In the genomic region with DNA sequence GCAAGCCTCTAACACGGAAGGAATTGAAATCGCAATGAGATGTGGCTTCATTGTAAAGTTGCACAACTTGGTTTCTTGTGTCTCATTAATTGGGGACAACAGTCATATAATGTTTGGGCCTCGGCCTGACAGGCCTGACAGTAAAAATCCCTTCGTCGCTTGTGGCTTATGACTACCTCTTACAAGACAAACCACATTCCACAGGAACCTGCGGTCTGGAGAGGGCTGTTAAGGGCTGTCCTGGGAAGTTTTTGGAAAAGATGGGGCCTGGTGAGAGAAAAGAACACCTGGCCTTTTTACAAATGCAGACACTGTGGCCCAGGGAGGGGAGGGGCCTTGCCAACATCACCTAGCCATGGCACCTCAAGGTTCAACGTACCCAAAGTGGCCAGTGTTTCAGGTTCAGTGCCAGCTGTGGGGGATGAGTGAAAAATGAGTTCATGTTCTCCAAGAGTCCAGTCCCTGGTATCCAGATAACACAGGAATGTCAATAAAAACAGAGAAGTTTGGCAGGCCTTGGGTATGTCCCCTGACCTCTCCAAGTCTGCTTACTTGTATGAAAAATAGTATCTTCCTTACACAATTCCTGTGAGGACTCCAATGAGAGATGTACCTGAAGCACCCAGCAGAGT, we compare ENCODE assay signal across 10 cellular contexts. TPM values are rescaled to one million over a fixed set of nuclear protein-coding genes. Genes with fewer than 3 reads are reported as not detected.
A peak's percentile ranks its signal among the peaks of the same experiment; 100 is the strongest.
DNase-seq lines count a peak whose midpoint lies in the region; ATAC-seq and TF ChIP-seq lines count a peak whose summit lies in the region.
"Had no signal": no experiment of that assay in that cellular context is flagged by ENCODE, and none has a peak within 500 bp of the region (broad histone marks: within the 10 kb centered on the region; RNA-seq: fewer than 3 reads in every experiment).

No MANE protein-coding gene starts in this region.

- peak overlapping the region; percentile 9; the same call in 1 of the 2 replicates for H3K4me3 ChIP-seq in GM23338

- peak overlapping the region; percentile 64 for H3K4me2 ChIP-seq in GM23338

- peaks cover 61% of the 10 kb centered on the region for H3K4me1 Mint-ChIP-seq in GM23338
- peaks cover 9% of the 10 kb centered on the region for H3K4me1 Mint-ChIP-seq in T-helper 17 cell

- peaks cover 4% of the 10 kb centered on the region; the same call in 1 of the 2 replicates for H3F3A ChIP-seq in GM23338 (replicated peaks; ENCODE audit: low read depth)

- intact Hi-C loops in Right ventricle myocardium superior (cut with DNase I) = no loop called here

- TF ChIP-seq POLR2A in erythroblast (IDR thresholded peaks at IDR 0.05; ENCODE audit: low read length) = no peak

- H3K4me3 Mint-ChIP-seq in GM23338 (no peak overlapping the region), T-helper 17 cell (no peak overlapping the region)
- H3K4me3 Mint-ChIP-seq: central memory CD8-positive, alpha-beta T cell had no signal

- H3K9me2 ChIP-seq in GM23338 (ENCODE audit: insufficient read depth) = no peaks in the 10 kb centered on the region

- H3K27me3 ChIP-seq in GM23338 (ENCODE audit: insufficient read depth) = no peaks in the 10 kb centered on the region

- no peaks in the 10 kb centered on the region for H4K20me1 ChIP-seq in GM23338 (replicated peaks; ENCODE audit: insufficient read depth)

- DNase-seq in GM23338 (ENCODE audit: low spot score) (peak; percentile 60), T-helper 17 cell (no peak), Right ventricle myocardium superior (no peak), renal cortical epithelial cell (ENCODE audit: low read depth) (peak; percentile 82), erythroblast (lab: John Stamatoyannopoulos, UW) (no peak), GM19238 (ENCODE audit: insufficient read length, low spot score) (no peak)
- DNase-seq: RPMI8226 had no signal

- H3K4me1 ChIP-seq in GM23338 (ENCODE audit: insufficient read depth) = peaks cover 32% of the 10 kb centered on the region

- H3K27me3 Mint-ChIP-seq in GM23338 (ENCODE audit: insufficient read depth, low read depth, poor library complexity) (peaks cover 13% of the 10 kb centered on the region), T-helper 17 cell (no peaks in the 10 kb centered on the region)
- H3K27me3 Mint-ChIP-seq: central memory CD8-positive, alpha-beta T cell had no signal

- peak; percentile 30 for ATAC-seq in GM23338
- ATAC-seq in T-helper 17 cell = no peak
- ATAC-seq in Right ventricle myocardium superior (ENCODE audit: poor library complexity) = peak; percentile 9
- ATAC-seq in HG02938 (IDR thresholded peaks at IDR 0.05; ENCODE audit: unreplicated experiment) = no peak
- ATAC-seq in GM21526 (IDR thresholded peaks at IDR 0.05; ENCODE audit: low FRiP score, unreplicated experiment) = no peak

- no peak overlapping the region for H2AFZ ChIP-seq in GM23338

- TF ChIP-seq CTCF in GM23338 (conservative IDR thresholded peaks at IDR 0.05; ENCODE audit: low read depth in 2 of 2) = no peak

- H3K36me3 ChIP-seq in GM23338 (ENCODE audit: insufficient read depth) = no peaks in the 10 kb centered on the region

- no peaks in the 10 kb centered on the region for H3K9me3 Mint-ChIP-seq in GM23338
- H3K9me3 Mint-ChIP-seq: central memory CD8-positive, alpha-beta T cell had no signal

- 0 out of 3 replicates have a peak, but pooled peaks cover 2% of the 10 kb centered on the region for H3K36me3 Mint-ChIP-seq in GM23338 (ENCODE audit: low read depth)
- H3K36me3 Mint-ChIP-seq in T-helper 17 cell (ENCODE audit: low read depth) = peaks cover 3% of the 10 kb centered on the region

- H3K27ac Mint-ChIP-seq in GM23338 = peak overlapping the region; percentile 94
- peak overlapping the region; percentile 27 for H3K27ac Mint-ChIP-seq in T-helper 17 cell

- peak overlapping the region; percentile 89 for H3K27ac ChIP-seq in GM23338 (ENCODE audit: low read depth)

- peaks cover 23% of the 10 kb centered on the region; the same call in 1 of the 2 replicates for H3K79me2 ChIP-seq in GM23338 (replicated peaks; ENCODE audit: insufficient read depth)

- no peaks in the 10 kb centered on the region for H3K9me3 ChIP-seq in T-helper 17 cell (ENCODE audit: control insufficient read depth, low read length, poor library complexity, severe bottlenecking)

TF ChIP-seq in GM23338, 12 proteins besides CTCF, POLR2A, EP300 and RAD21:
- TF ChIP-seq POLR2AphosphoS5 (IDR thresholded peaks at IDR 0.05; ENCODE audit: low read depth) (no peak), STAT1 (IDR thresholded peaks at IDR 0.05; ENCODE audit: unreplicated experiment) (no peak), ZNF331 (CRISPR knock-in tag; IDR thresholded peaks at IDR 0.05; ENCODE audit: low read depth) (no peak), CREB1 (CRISPR knock-in tag; IDR thresholded peaks at IDR 0.05; ENCODE audit: low read depth) (no peak), ZNF114 (CRISPR knock-in tag; IDR thresholded peaks at IDR 0.05) (no peak), JUNB (IDR thresholded peaks at IDR 0.05; ENCODE audit: unreplicated experiment) (no peak)
- TF ChIP-seq, protein P1, sequence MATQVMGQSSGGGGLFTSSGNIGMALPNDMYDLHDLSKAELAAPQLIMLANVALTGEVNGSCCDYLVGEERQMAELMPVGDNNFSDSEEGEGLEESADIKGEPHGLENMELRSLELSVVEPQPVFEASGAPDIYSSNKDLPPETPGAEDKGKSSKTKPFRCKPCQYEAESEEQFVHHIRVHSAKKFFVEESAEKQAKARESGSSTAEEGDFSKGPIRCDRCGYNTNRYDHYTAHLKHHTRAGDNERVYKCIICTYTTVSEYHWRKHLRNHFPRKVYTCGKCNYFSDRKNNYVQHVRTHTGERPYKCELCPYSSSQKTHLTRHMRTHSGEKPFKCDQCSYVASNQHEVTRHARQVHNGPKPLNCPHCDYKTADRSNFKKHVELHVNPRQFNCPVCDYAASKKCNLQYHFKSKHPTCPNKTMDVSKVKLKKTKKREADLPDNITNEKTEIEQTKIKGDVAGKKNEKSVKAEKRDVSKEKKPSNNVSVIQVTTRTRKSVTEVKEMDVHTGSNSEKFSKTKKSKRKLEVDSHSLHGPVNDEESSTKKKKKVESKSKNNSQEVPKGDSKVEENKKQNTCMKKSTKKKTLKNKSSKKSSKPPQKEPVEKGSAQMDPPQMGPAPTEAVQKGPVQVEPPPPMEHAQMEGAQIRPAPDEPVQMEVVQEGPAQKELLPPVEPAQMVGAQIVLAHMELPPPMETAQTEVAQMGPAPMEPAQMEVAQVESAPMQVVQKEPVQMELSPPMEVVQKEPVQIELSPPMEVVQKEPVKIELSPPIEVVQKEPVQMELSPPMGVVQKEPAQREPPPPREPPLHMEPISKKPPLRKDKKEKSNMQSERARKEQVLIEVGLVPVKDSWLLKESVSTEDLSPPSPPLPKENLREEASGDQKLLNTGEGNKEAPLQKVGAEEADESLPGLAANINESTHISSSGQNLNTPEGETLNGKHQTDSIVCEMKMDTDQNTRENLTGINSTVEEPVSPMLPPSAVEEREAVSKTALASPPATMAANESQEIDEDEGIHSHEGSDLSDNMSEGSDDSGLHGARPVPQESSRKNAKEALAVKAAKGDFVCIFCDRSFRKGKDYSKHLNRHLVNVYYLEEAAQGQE (IDR thresholded peaks at IDR 0.05; ENCODE audit: unreplicated experiment) = no peak

RNA-seq across cellular contexts. Expression of a gene that starts 22.2 kb away (rescaled TPM):
- 8.4 and 14.0 TPM in 2 replicates for total RNA-seq in GM23338 (2014; rRNA removed; shearing (Covaris generic))
- polyA plus RNA-seq in GM23338 (2016; fragmentation: Nextera tagmentation; extraction: Ambion mirVana) = 1.5 and 1.7 TPM in 2 replicates
- 1 to 10 TPM in 1 of 2 donors, under 1 TPM in 1; 0.65 to 1.5 TPM for total RNA-seq in T-helper 17 cell
- total RNA-seq in Right ventricle myocardium superior = 15.0 TPM
- total RNA-seq in renal cortical epithelial cell = 36.6 and 37.3 TPM in 2 replicates

Comparison
In these comparisons a context has a peak if more than half of its experiments do, and no peak if none do; other contexts are left out.
1. ATAC-seq: peak in GM23338 (single experiment) and Right ventricle myocardium superior (single experiment); none in T-helper 17 cell (single experiment), HG02938 (single experiment) and GM21526 (single experiment).
2. DNase-seq: peak in GM23338 (single experiment) and renal cortical epithelial cell (single experiment); none in T-helper 17 cell (0 of 3), Right ventricle myocardium superior (single experiment), erythroblast (0 of 2) and GM19238 (single experiment).